ENCODE assay signal across 16 cellular contexts in the genomic region with DNA sequence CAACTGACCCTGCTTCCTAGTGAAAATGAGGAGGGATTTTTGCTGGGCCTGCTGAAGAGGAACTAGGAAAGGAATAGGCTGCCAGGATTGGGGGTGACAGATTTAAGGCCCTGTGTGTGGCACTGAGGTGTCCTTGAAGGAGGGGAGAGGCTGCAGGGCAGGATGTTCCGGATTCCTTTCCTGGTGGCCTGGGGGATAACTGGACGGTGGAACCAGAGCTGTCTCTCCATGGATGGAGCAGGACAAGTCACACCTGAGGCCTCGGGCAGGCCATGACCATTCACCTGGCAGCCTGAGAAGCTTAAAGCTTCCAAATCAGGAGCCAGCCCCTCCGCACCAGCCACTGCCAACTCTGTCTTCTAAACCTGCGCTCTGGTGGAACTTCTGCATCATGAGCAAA. TPM values are rescaled to one million over a fixed set of nuclear protein-coding genes. Genes with fewer than 3 reads are reported as not detected.
DNase-seq lines count a peak whose midpoint lies in the region; ATAC-seq and TF ChIP-seq lines count a peak whose summit lies in the region.
"Had no signal": no experiment of that assay in that cellular context is flagged by ENCODE, and none has a peak within 500 bp of the region (broad histone marks: within the 10 kb centered on the region; RNA-seq: fewer than 3 reads in every experiment).

No MANE protein-coding gene starts in this region.

- no peak overlapping the region for H2BK15ac ChIP-seq in IMR-90 (ENCODE audit: low read depth, low read length)

- H2AFZ ChIP-seq in IMR-90 (replicated peaks; ENCODE audit: low read length, poor library complexity) = no peak overlapping the region
- H2AFZ ChIP-seq: GM23248 had no signal

- CTCF ChIA-PET in IMR-90 (lab: Yijun Ruan, JAX) = no interaction called here

- H3K9me3 ChIP-seq in IMR-90 (ENCODE audit: control insufficient read depth, insufficient read depth, low read length) (no peaks in the 10 kb centered on the region), prostate gland (no peaks in the 10 kb centered on the region)
- H3K9me3 ChIP-seq: BLaER1 had no signal

- H3K4me2 ChIP-seq in IMR-90 (ENCODE audit: low read depth, low read length) = no peak overlapping the region
- H3K4me2 ChIP-seq: BLaER1 had no signal

- in situ Hi-C loops in IMR-90 (cut with MboI; ENCODE audit: low sequenced_read_pairs) (no loop called here), G401 (cut with HindIII; ENCODE audit: low sequenced_read_pairs) (no loop called here)

- H3K4ac ChIP-seq in IMR-90 (ENCODE audit: low read depth, low read length) = no peak overlapping the region

- no peaks in the 10 kb centered on the region for H4K20me1 ChIP-seq in IMR-90 (ENCODE audit: insufficient read depth, low read length)
- H4K20me1 ChIP-seq: BLaER1 had no signal

- H2BK120ac ChIP-seq in IMR-90 (ENCODE audit: low read depth, low read length) = peak overlapping the region; percentile 13; the same call in 1 of the 2 replicates

- BruUV-seq in IMR-90 (replicated peaks; lab: Mats Ljungman, UMichigan) = no TSS peak

- peaks cover 7% of the 10 kb centered on the region for H3K27me3 ChIP-seq in IMR-90 (ENCODE audit: control insufficient read depth, insufficient read depth, low read length)
- no peaks in the 10 kb centered on the region for H3K27me3 ChIP-seq in prostate gland (replicated peaks; ENCODE audit: insufficient read depth)
- H3K27me3 ChIP-seq: BLaER1 had no signal

- dilution Hi-C loops in IMR-90 (cut with HindIII; ENCODE audit: low sequenced_read_pairs, unreplicated experiment) = no loop called here

- H3K9ac ChIP-seq in IMR-90 (ENCODE audit: low read depth, low read length) = no peak overlapping the region
- H3K9ac ChIP-seq: BLaER1, GM23248 had no signal

- POLR2A ChIA-PET in IMR-90 (lab: Charles Lee; ENCODE audit: unreplicated experiment) = no interaction called here

- no peak for ATAC-seq in IMR-90 (ENCODE audit: low read depth)
- ATAC-seq: CD8-positive, alpha-beta T cell; HCT116 had no signal

- H2BK5ac ChIP-seq in IMR-90 (ENCODE audit: low read depth, low read length, poor library complexity, severe bottlenecking) = no peak overlapping the region

- no peak for TF ChIP-seq RAD21 in IMR-90 (IDR thresholded peaks at IDR 0.05; ENCODE audit: low read length)

- H3K18ac ChIP-seq in IMR-90 (ENCODE audit: low read depth, low read length) = no peak overlapping the region

- DNase-seq in ELF-1 (ENCODE audit: low read depth, low spot score) (peak; percentile 72), IMR-90 (no peak), islet precursor cell (peak; percentile 71), prostate gland (ENCODE audit: low spot score) (no peak), G401 (ENCODE audit: low spot score) (no peak)
- DNase-seq in stimulated activated CD4-positive, alpha-beta T cell treated with anti-CD3 and anti-CD28 coated beads, Interleukin-1b, Interleukin-23, amount 100 ng/mL, for 48 hours = no peak
- DNase-seq: CD4-positive, CD25-positive, alpha-beta regulatory T cell; CD8-positive, alpha-beta T cell; DMS 273 treated with DMSO at 0.1 percent for 48 hours; DMS79; EL; GM23248; H9 had no signal

- H2BK20ac ChIP-seq in IMR-90 (ENCODE audit: low read depth, low read length) = no peak overlapping the region

- no peak overlapping the region for H4K8ac ChIP-seq in IMR-90 (ENCODE audit: low read depth in 2 of 2, low read length in 2 of 2)

- H3K4me1 ChIP-seq in IMR-90 (ENCODE audit: control insufficient read depth, insufficient read depth, low read length) (peaks cover 4% of the 10 kb centered on the region), prostate gland (replicated peaks) (peaks cover 4% of the 10 kb centered on the region)
- H3K4me1 ChIP-seq: BLaER1 had no signal

- H3K56ac ChIP-seq in IMR-90 (ENCODE audit: extremely low read depth, insufficient read depth, low read length) = no peak overlapping the region

- no peak overlapping the region for H2AK5ac ChIP-seq in IMR-90 (ENCODE audit: low read depth, low read length)

- TF ChIP-seq POLR2A in IMR-90 (IDR thresholded peaks at IDR 0.05; ENCODE audit: low read depth, low read length) (no peak), prostate gland (IDR thresholded peaks at IDR 0.05) (no peak)

- WGBS in IMR-90 (ENCODE audit: extremely low coverage in 2 of 2, insufficient read length in 1 of 2), 2 experiments = 89% methylated on average over 2 of the region's 5 CpGs; no CpG with 5 or more reads in 1 of the 2 experiments
- WGBS in prostate gland = 90% methylated on average over 5 of the region's 5 CpGs

- H3K27ac ChIP-seq in IMR-90 (ENCODE audit: insufficient read depth, low read length) (no peak overlapping the region), prostate gland (no peak overlapping the region)
- H3K27ac ChIP-seq: BLaER1, C4-2B, GM23248 had no signal

- no peaks in the 10 kb centered on the region for H3K9me1 ChIP-seq in IMR-90 (ENCODE audit: insufficient read depth, low read length)

- intact Hi-C loops in IMR-90 (cut with micrococcal nuclease) = no loop called here
- intact Hi-C loops in prostate gland (cut with DNase I) = no loop called here

- H3K23ac ChIP-seq in IMR-90 (ENCODE audit: low read depth, low read length) = no peak overlapping the region

- H3K36me3 ChIP-seq in IMR-90 (ENCODE audit: control insufficient read depth, insufficient read depth, low read length) (no peaks in the 10 kb centered on the region), prostate gland (no peaks in the 10 kb centered on the region)
- H3K36me3 ChIP-seq: BLaER1 had no signal

- H3K4me3 ChIP-seq in IMR-90 (ENCODE audit: insufficient read depth, low read depth, low read length) (no peak overlapping the region), prostate gland (no peak overlapping the region)
- H3K4me3 ChIP-seq: BLaER1, GM23248 had no signal

- no peak overlapping the region for H4K5ac ChIP-seq in IMR-90 (ENCODE audit: low read depth, low read length)

- TF ChIP-seq CTCF in IMR-90 (conservative IDR thresholded peaks at IDR 0.05; ENCODE audit: low read depth, low read length) (no peak), prostate gland (IDR thresholded peaks at IDR 0.05) (no peak)

- H4K91ac ChIP-seq in IMR-90 (ENCODE audit: insufficient read depth, low read depth, low read length) = no peak overlapping the region

- no peaks in the 10 kb centered on the region for H3K79me1 ChIP-seq in IMR-90 (ENCODE audit: low read depth in 1 of 2, low read length in 2 of 2)

- H3K14ac ChIP-seq in IMR-90 (replicated peaks; ENCODE audit: low read depth, low read length) = no peak overlapping the region

- H2AK9ac ChIP-seq in IMR-90 (replicated peaks; ENCODE audit: low read depth, low read length, poor library complexity) = no peak overlapping the region

TF ChIP-seq in IMR-90, 13 proteins besides CTCF, POLR2A, EP300 and RAD21:
- TF ChIP-seq RFX5 (IDR thresholded peaks at IDR 0.05; ENCODE audit: low read depth, low read length) (no peak), MAZ (IDR thresholded peaks at IDR 0.05; ENCODE audit: borderline replicate concordance, low read depth, low read length) (no peak), FOS (IDR thresholded peaks at IDR 0.05; ENCODE audit: low read depth, low read length) (no peak), MXI1 (IDR thresholded peaks at IDR 0.05; ENCODE audit: borderline replicate concordance, low read depth, low read length) (no peak), CEBPB (IDR thresholded peaks at IDR 0.05; ENCODE audit: low read depth, low read length) (no peak), NFE2L2 (IDR thresholded peaks at IDR 0.05; ENCODE audit: low read depth, low read length) (no peak), MAFK (IDR thresholded peaks at IDR 0.05; ENCODE audit: low read depth, low read length) (no peak), BHLHE40 (IDR thresholded peaks at IDR 0.05; ENCODE audit: low read depth, low read length) (no peak), CHD1 (IDR thresholded peaks at IDR 0.05; ENCODE audit: low read depth, low read length) (no peak), RCOR1 (IDR thresholded peaks at IDR 0.05; ENCODE audit: insufficient replicate concordance, low read length) (no peak), SMC3 (IDR thresholded peaks at IDR 0.05; ENCODE audit: low read depth, low read length) (no peak)
- TF ChIP-seq, protein P1, sequence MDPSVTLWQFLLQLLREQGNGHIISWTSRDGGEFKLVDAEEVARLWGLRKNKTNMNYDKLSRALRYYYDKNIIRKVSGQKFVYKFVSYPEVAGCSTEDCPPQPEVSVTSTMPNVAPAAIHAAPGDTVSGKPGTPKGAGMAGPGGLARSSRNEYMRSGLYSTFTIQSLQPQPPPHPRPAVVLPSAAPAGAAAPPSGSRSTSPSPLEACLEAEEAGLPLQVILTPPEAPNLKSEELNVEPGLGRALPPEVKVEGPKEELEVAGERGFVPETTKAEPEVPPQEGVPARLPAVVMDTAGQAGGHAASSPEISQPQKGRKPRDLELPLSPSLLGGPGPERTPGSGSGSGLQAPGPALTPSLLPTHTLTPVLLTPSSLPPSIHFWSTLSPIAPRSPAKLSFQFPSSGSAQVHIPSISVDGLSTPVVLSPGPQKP (IDR thresholded peaks at IDR 0.05; ENCODE audit: borderline replicate concordance, low read depth, low read length) = no peak
- TF ChIP-seq, protein P2, sequence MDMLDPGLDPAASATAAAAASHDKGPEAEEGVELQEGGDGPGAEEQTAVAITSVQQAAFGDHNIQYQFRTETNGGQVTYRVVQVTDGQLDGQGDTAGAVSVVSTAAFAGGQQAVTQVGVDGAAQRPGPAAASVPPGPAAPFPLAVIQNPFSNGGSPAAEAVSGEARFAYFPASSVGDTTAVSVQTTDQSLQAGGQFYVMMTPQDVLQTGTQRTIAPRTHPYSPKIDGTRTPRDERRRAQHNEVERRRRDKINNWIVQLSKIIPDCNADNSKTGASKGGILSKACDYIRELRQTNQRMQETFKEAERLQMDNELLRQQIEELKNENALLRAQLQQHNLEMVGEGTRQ (IDR thresholded peaks at IDR 0.05; ENCODE audit: low read depth, low read length) = no peak

RNA-seq across cellular contexts. Expression of a gene that starts 56.0 kb away (rescaled TPM):
- 0.56 and 0.72 TPM in 2 replicates for total RNA-seq in IMR-90 (2012; rRNA removed)
- 1.1 and 1.6 TPM in 2 replicates for polyA plus RNA-seq in IMR-90 (2012; rRNA removed)
- polyA plus RNA-seq in IMR-90 (2012; cell fraction: cytosol; rRNA removed) = 1.2 and 1.9 TPM in 2 replicates
- 1.9 TPM in 2 replicates for polyA plus RNA-seq in IMR-90 (2012; cell fraction: nucleus; rRNA removed; ENCODE audit: low replicate concordance)
- 100 to 1,000 TPM in 1 of 2 donors, 10 to 100 TPM in 1; 53.1 to 129 TPM for total RNA-seq in prostate gland
- 0.12 and 0.20 TPM in 2 replicates for total RNA-seq in G401 (2014; rRNA removed; shearing (Covaris generic))

Comparison
In these comparisons a context has a peak if more than half of its experiments do, and no peak if none do; other contexts are left out.
1. DNase-seq: peak in ELF-1 (single experiment) and islet precursor cell (single experiment); none in IMR-90 (single experiment), prostate gland (single experiment), stimulated activated CD4-positive, alpha-beta T cell treated with anti-CD3 and anti-CD28 coated beads, Interleukin-1b, Interleukin-23, amount 100 ng/mL, for 48 hours (single experiment) and G401 (single experiment).
2. RNA of a gene that starts 56.0 kb away (total RNA-seq): 53.1 to 129 TPM in prostate gland; 0.56 to 0.72 TPM in IMR-90 and 0.12 to 0.20 TPM in G401; every median in the first group is over 10 times any median in the second.